9 cellular contexts compared by ENCODE assay signal in the genomic region with DNA sequence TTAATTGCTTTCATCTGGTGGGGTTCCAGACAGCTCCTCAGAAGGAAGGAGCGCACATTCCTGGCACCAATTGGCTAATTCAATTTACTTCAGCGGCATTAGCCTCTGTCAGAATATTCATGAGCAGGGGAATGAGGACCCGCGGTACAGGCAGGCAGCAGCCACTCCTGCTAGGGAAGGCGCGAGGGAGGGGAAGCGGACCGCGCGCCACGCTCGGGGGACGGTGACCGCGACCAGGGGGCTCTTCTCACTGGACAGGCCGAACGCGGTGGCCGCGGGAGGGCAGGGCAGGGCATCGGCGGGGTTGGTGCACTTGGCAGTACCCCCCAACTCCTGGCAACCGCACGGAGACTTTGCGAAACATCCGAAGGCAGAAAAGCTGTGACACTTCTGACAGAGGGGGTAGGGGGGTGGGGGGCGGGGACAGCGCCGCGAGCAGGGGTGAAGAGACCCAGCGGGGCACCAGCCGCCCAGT. TPM values are rescaled to one million over a fixed set of nuclear protein-coding genes. Genes with fewer than 3 reads are reported as not detected.
DNase-seq lines count a peak whose midpoint lies in the region; ATAC-seq and TF ChIP-seq lines count a peak whose summit lies in the region.
"Had no signal": no experiment of that assay in that cellular context is flagged by ENCODE, and none has a peak within 500 bp of the region (broad histone marks: within the 10 kb centered on the region; RNA-seq: fewer than 3 reads in every experiment).

A gene (plus strand): TSS at position 160 of the 475 bp plus-strand sequence.

- no peak within 1 kb of the TSS for H2BK20ac ChIP-seq in H9 (ENCODE audit: low read depth, low read length, poor library complexity, severe bottlenecking)

- H3K27ac ChIP-seq in H9 (ENCODE audit: insufficient read length, low read depth, low read length) (no peak within 1 kb of the TSS), breast epithelium (no peak within 1 kb of the TSS), gastrocnemius medialis (peak within 1 kb of the TSS in 1 of 4 donors; percentile 69)

- H3K9ac ChIP-seq in H9 (ENCODE audit: extremely low read depth, insufficient read length, low read length), result no peak within 1 kb of the TSS
- no peak within 1 kb of the TSS for H3K9ac ChIP-seq in iPS-15b (ENCODE audit: low read depth, low read length)

- no CpG with 5 or more reads among the region's 32 CpGs for WGBS in H9 (ENCODE audit: extremely low coverage, insufficient read length, low lambda C conversion rate)

- H3K14ac ChIP-seq in H9 (ENCODE audit: insufficient read depth, low read length), result no peak within 1 kb of the TSS

- H3K36me3 Mint-ChIP-seq in H9 (ENCODE audit: insufficient read depth in 1 of 3, low read depth in 3 of 3), result peaks cover 0 to 2% (median 0%) of the 10 kb centered on the region in 3 experiments; a peak in 1 of 7 replicates
- H3K36me3 Mint-ChIP-seq in activated CD4-positive, alpha-beta T cell treated with anti-CD3 and anti-CD28 coated beads, Interleukin-2, amount 10 ng/mL, durations not matched to agents 24 days and 14 days (ENCODE audit: low read depth), result no peaks in the 10 kb centered on the region

- TF ChIP-seq CTCF in H9 (conservative IDR thresholded peaks at IDR 0.05), result no peak
- no peak for TF ChIP-seq CTCF in breast epithelium (IDR thresholded peaks at IDR 0.05)
- no peak for TF ChIP-seq CTCF in gastrocnemius medialis (IDR thresholded peaks at IDR 0.05 in 4 of 5, conservative IDR thresholded peaks at IDR 0.05 in 1 of 5)

- peak; percentile 72 for DNase-seq in H9
- DNase-seq in breast epithelium (ENCODE audit: low spot score in 2 of 2), result no peak
- DNase-seq in gastrocnemius medialis, result no peak
- DNase-seq in activated CD4-positive, alpha-beta T cell treated with anti-CD3 and anti-CD28 coated beads, Interleukin-2, amount 10 ng/mL, durations not matched to agents 24 days and 14 days, result no peak
- DNase-seq in stimulated activated CD4-positive, alpha-beta T cell treated with anti-CD3 and anti-CD28 coated beads, Interleukin-4, amount 100 ng/mL, for 4 hours, result no peak
- DNase-seq in NCI-H2171 (lab: John Stamatoyannopoulos, UW), result no peak

- H3K23ac ChIP-seq in H9 (ENCODE audit: insufficient read length, low read depth, low read length), result no peak within 1 kb of the TSS

- no peak within 1 kb of the TSS for H2BK12ac ChIP-seq in H9 (ENCODE audit: insufficient read length, low read depth, low read length)

- H3K4ac ChIP-seq in H9 (ENCODE audit: low read depth, low read length), result no peak within 1 kb of the TSS

- no peaks in the 10 kb centered on the region for H3K4me1 ChIP-seq in H9 (ENCODE audit: insufficient read depth, low read length)
- peaks cover 0 to 5% of the 10 kb centered on the region in 2 donors for H3K4me1 ChIP-seq in breast epithelium
- H3K4me1 ChIP-seq in iPS-15b (ENCODE audit: control insufficient read depth, insufficient read depth, low read length), result no peaks in the 10 kb centered on the region
- no peaks in the 10 kb centered on the region for H3K4me1 ChIP-seq in gastrocnemius medialis

- H3K79me2 ChIP-seq in H9 (ENCODE audit: insufficient read depth, low read length), result no peaks in the 10 kb centered on the region

- in situ Hi-C loops in gastrocnemius medialis (cut with MboI; ENCODE audit: low sequenced_read_pairs in 4 of 4), result loop anchor here in 1 of 4 donors (25.0 kb wide), 1 partner anchor 104 kb away; no protein-coding TSS in a partner anchor

- peaks cover 12% of the 10 kb centered on the region in 2 experiments for H3K4me1 Mint-ChIP-seq in H9
- no peaks in the 10 kb centered on the region for H3K4me1 Mint-ChIP-seq in activated CD4-positive, alpha-beta T cell treated with anti-CD3 and anti-CD28 coated beads, Interleukin-2, amount 10 ng/mL, durations not matched to agents 24 days and 14 days

- H3K27me3 Mint-ChIP-seq in H9 (ENCODE audit: low read depth), result peaks cover 62% of the 10 kb centered on the region
- peaks cover 30% of the 10 kb centered on the region for H3K27me3 Mint-ChIP-seq in activated CD4-positive, alpha-beta T cell treated with anti-CD3 and anti-CD28 coated beads, Interleukin-2, amount 10 ng/mL, durations not matched to agents 24 days and 14 days

- peak within 1 kb of the TSS; percentile 37 to 60 (median 44) for H3K4me3 ChIP-seq in breast epithelium
- peak within 1 kb of the TSS; percentile 73 for H3K4me3 ChIP-seq in iPS-15b (ENCODE audit: low read depth, low read length)
- peak within 1 kb of the TSS in 3 of 4 donors; percentile 25 to 46 (median 34) for H3K4me3 ChIP-seq in gastrocnemius medialis

- TF ChIP-seq POLR2A in breast epithelium (IDR thresholded peaks at IDR 0.05) (no peak), gastrocnemius medialis (IDR thresholded peaks at IDR 0.05) (no peak)

- no peak within 1 kb of the TSS for H3K27ac Mint-ChIP-seq in H9
- H3K27ac Mint-ChIP-seq in activated CD4-positive, alpha-beta T cell treated with anti-CD3 and anti-CD28 coated beads, Interleukin-2, amount 10 ng/mL, durations not matched to agents 24 days and 14 days, result no peak within 1 kb of the TSS
- H3K27ac Mint-ChIP-seq: T-helper 2 cell treated with Interferon-gamma antibody and Interleukin-4, amounts not matched to agents 5 μg/mL and 100 μg/mL, for 36 hours had no signal

- H3K9me3 ChIP-seq in H9 (ENCODE audit: control insufficient read depth, low read depth, low read length) (no peaks in the 10 kb centered on the region), breast epithelium (no peaks in the 10 kb centered on the region), iPS-15b (ENCODE audit: control insufficient read depth, insufficient read depth, low read length) (no peaks in the 10 kb centered on the region), gastrocnemius medialis (no peaks in the 10 kb centered on the region)

- no peaks in the 10 kb centered on the region for H4K20me1 ChIP-seq in H9 (ENCODE audit: control insufficient read depth, insufficient read depth, insufficient read length)

- no peaks in the 10 kb centered on the region for H3K36me3 ChIP-seq in breast epithelium
- H3K36me3 ChIP-seq in iPS-15b (ENCODE audit: control insufficient read depth, insufficient read depth, low read length), result no peaks in the 10 kb centered on the region
- no peaks in the 10 kb centered on the region for H3K36me3 ChIP-seq in gastrocnemius medialis

- no peak within 1 kb of the TSS for H2BK15ac ChIP-seq in H9 (ENCODE audit: low read depth, low read length)

- H3K9me3 Mint-ChIP-seq in H9, result no peaks in the 10 kb centered on the region
- no peaks in the 10 kb centered on the region for H3K9me3 Mint-ChIP-seq in activated CD4-positive, alpha-beta T cell treated with anti-CD3 and anti-CD28 coated beads, Interleukin-2, amount 10 ng/mL, durations not matched to agents 24 days and 14 days
- H3K9me3 Mint-ChIP-seq: T-helper 2 cell treated with Interferon-gamma antibody and Interleukin-4, amounts not matched to agents 5 μg/mL and 100 μg/mL, for 36 hours had no signal

- peak within 1 kb of the TSS; percentile 3 for H3K18ac ChIP-seq in H9 (ENCODE audit: insufficient read length, low read depth, low read length)

- H3T11ph ChIP-seq in H9 (ENCODE audit: low read length), result no peak within 1 kb of the TSS

- H3K56ac ChIP-seq in H9 (ENCODE audit: insufficient read length, low read depth, low read length), result no peak within 1 kb of the TSS

- H2AFZ ChIP-seq in H9 (ENCODE audit: low read length), result no peak within 1 kb of the TSS

- no peak within 1 kb of the TSS for H2BK120ac ChIP-seq in H9 (ENCODE audit: low read depth, low read length, poor library complexity, severe bottlenecking)

- H2AK5ac ChIP-seq in H9 (ENCODE audit: insufficient read length, low read length), result no peak within 1 kb of the TSS

- H4K91ac ChIP-seq in H9 (ENCODE audit: insufficient read length, low read depth, low read length), result no peak within 1 kb of the TSS

- no peak within 1 kb of the TSS for H4K5ac ChIP-seq in H9 (ENCODE audit: insufficient read length, low read depth, low read length)

- H3K4me3 Mint-ChIP-seq in H9, result peak within 1 kb of the TSS; percentile 78 to 92
- no peak within 1 kb of the TSS for H3K4me3 Mint-ChIP-seq in activated CD4-positive, alpha-beta T cell treated with anti-CD3 and anti-CD28 coated beads, Interleukin-2, amount 10 ng/mL, durations not matched to agents 24 days and 14 days
- H3K4me3 Mint-ChIP-seq: T-helper 2 cell treated with Interferon-gamma antibody and Interleukin-4, amounts not matched to agents 5 μg/mL and 100 μg/mL, for 36 hours had no signal

- peaks cover 10% of the 10 kb centered on the region for H3K23me2 ChIP-seq in H9 (ENCODE audit: insufficient read length, low read depth, low read length, poor library complexity, severe bottlenecking)

- H3K4me2 ChIP-seq in H9 (ENCODE audit: insufficient read depth, insufficient read length, low read length), result peak within 1 kb of the TSS; percentile 77

- ATAC-seq in gastrocnemius medialis, result peak in 1 of 2 donors; percentile 14
- no peak for ATAC-seq in HG03135 (IDR thresholded peaks at IDR 0.05; ENCODE audit: unreplicated experiment)

- no peak within 1 kb of the TSS for H2BK5ac ChIP-seq in H9 (ENCODE audit: insufficient read length, low read length)

- no peak within 1 kb of the TSS for H4K8ac ChIP-seq in H9 (replicated peaks; ENCODE audit: insufficient read length, low read depth, low read length)

- intact Hi-C loops in breast epithelium (cut with DNase I; ENCODE audit: low total_unique reads) (no loop called here), gastrocnemius medialis (cut with DNase I; ENCODE audit: low total_unique reads) (no loop called here)
- intact Hi-C loops in activated CD4-positive, alpha-beta T cell treated with anti-CD3 and anti-CD28 coated beads, Interleukin-2, amount 10 ng/mL, durations not matched to agents 24 days and 14 days (cut with micrococcal nuclease), result no loop called here

- no peaks in the 10 kb centered on the region for H3K79me1 ChIP-seq in H9 (ENCODE audit: insufficient read depth, low read depth, low read length, poor library complexity, severe bottlenecking)

- H3K27me3 ChIP-seq in H9 (ENCODE audit: insufficient read depth, low read length), result peaks cover 4% of the 10 kb centered on the region; the same call in 1 of the 2 replicates
- peaks cover 0 to 23% of the 10 kb centered on the region in 2 donors for H3K27me3 ChIP-seq in breast epithelium
- H3K27me3 ChIP-seq in iPS-15b (ENCODE audit: control insufficient read depth, insufficient read depth, low read length), result peaks cover 36% of the 10 kb centered on the region
- peaks cover 13 to 26% (median 22%) of the 10 kb centered on the region in 3 donors for H3K27me3 ChIP-seq in gastrocnemius medialis

RNA-seq across cellular contexts. Expression of the gene that starts here (rescaled TPM):
- total RNA-seq in H9 (2021) (not detected in 2 replicates), breast epithelium (10 to 100 TPM in 1 of 3 donors, 1 to 10 TPM in 1, under 1 TPM in 1; 0.66 to 18.1 (median 1.2) TPM), gastrocnemius medialis (10 to 100 TPM in 1 of 4 donors, 1 to 10 TPM in 2, under 1 TPM in 1; 0.51 to 19.6 (median 3.9) TPM)
- 0.12 TPM in 1 of 2 replicates, not detected in the other for total RNA-seq in activated CD4-positive, alpha-beta T cell treated with anti-CD3 and anti-CD28 coated beads, Interleukin-2, amount 10 ng/mL, durations not matched to agents 24 days and 14 days

Comparison
In these comparisons a context has a peak if more than half of its experiments do, and no peak if none do; other contexts are left out.
1. Peak in DNase-seq and H3K4me2 ChIP-seq in H9; RNA of the gene not detected or under 1 TPM.